In genomic region chr17:8326591-8327583, GRCh38 we compare ENCODE assay signal across 9 cellular contexts. TPM values are rescaled to one million over a fixed set of nuclear protein-coding genes. Genes with fewer than 3 reads are reported as not detected.
DNase-seq lines count a peak whose midpoint lies in the region; ATAC-seq, FAIRE-seq and TF ChIP-seq lines count a peak whose summit lies in the region.
"Had no signal": no experiment of that assay in that cellular context is flagged by ENCODE, and none has a peak within 500 bp of the region (broad histone marks: within the 10 kb centered on the region; RNA-seq: fewer than 3 reads in every experiment).

No MANE protein-coding gene starts in this region.

- peak; percentile 52 for DNase-seq in NCI-H69 (lab: John Stamatoyannopoulos, UW)
- no peak for DNase-seq in GM12878 (ENCODE audit: low read depth, low spot score)
- peak; percentile 83 for DNase-seq in islet precursor cell
- DNase-seq in stimulated activated CD4-positive, alpha-beta T cell treated with anti-CD3 and anti-CD28 coated beads, Interleukin-1b, Interleukin-23, amount 100 ng/mL, for 48 hours, result peak; percentile 11
- no peak for DNase-seq in occipital lobe (lab: John Stamatoyannopoulos, UW)
- no peak for DNase-seq in central memory CD4-positive, alpha-beta T cell
- DNase-seq in PC-9, result no peak

- H3K9me3 ChIP-seq in DOHH2 (ENCODE audit: control insufficient read depth, insufficient read depth, low read length) (no peaks in the 10 kb centered on the region), GM12878 (replicated peaks; ENCODE audit: control insufficient read depth, insufficient read depth, low read length) (no peaks in the 10 kb centered on the region), PC-9 (ENCODE audit: insufficient read depth, low read depth) (no peaks in the 10 kb centered on the region)

- POLR2A ChIA-PET in GM12878 (lab: Charles Lee), result interaction anchor here (0.6 kb wide), 1 partner anchor 278 kb away, joined by 7 read pairs; no protein-coding TSS in a partner anchor
- POLR2A ChIA-PET in PC-9 (lab: Charles Lee; ENCODE audit: unreplicated experiment), result interaction anchor here (0.6 kb wide), 1 partner anchor 193 kb away, joined by 3 read pairs; no protein-coding TSS in a partner anchor

- H3K36me3 ChIP-seq in DOHH2 (ENCODE audit: control insufficient read depth, low read length), result no peaks in the 10 kb centered on the region
- no peaks in the 10 kb centered on the region for H3K36me3 ChIP-seq in GM12878 (ENCODE audit: control insufficient read depth in 2 of 2, insufficient read depth in 2 of 2, low read length in 1 of 2)
- H3K36me3 ChIP-seq in PC-9 (ENCODE audit: low read depth), result no peaks in the 10 kb centered on the region

- H3K9me2 ChIP-seq in DOHH2 (replicated peaks; ENCODE audit: control insufficient read depth, low read length), result no peaks in the 10 kb centered on the region
- no peaks in the 10 kb centered on the region for H3K9me2 ChIP-seq in PC-9 (ENCODE audit: insufficient read depth)

- H3K4me3 ChIP-seq in DOHH2 (ENCODE audit: low read length) (peak overlapping the region; percentile 39; the same call in 1 of the 2 replicates), GM12878 (no peak overlapping the region), PC-9 (no peak overlapping the region)

- 19% methylated on average over 50 of the region's 66 CpGs for WGBS in GM12878 (ENCODE audit: insufficient coverage, insufficient replicate concordance, low lambda C conversion rate, missing lambda C conversion rate)

- TF ChIP-seq POLR2A in GM12878 (IDR thresholded peaks at IDR 0.05; ENCODE audit: low read depth, low read length), result no peak

- intact Hi-C loops in GM12878 (cut with micrococcal nuclease; ENCODE audit: unreplicated experiment), result no loop called here
- intact Hi-C loops in PC-9 (cut with micrococcal nuclease; ENCODE audit: unreplicated experiment), result no loop called here

- TF ChIP-seq RAD21 in GM12878 (IDR thresholded peaks at IDR 0.05; ENCODE audit: insufficient read depth, low read depth, low read length), result no peak

- TF ChIP-seq CTCF in DOHH2 (IDR thresholded peaks at IDR 0.05; ENCODE audit: low read depth, low read length, poor library complexity, severe bottlenecking) (no peak), GM12878 (IDR thresholded peaks at IDR 0.05 in 2 of 3, conservative IDR thresholded peaks at IDR 0.05 in 1 of 3; ENCODE audit: control insufficient read depth in 2 of 3, extremely low read depth in 1 of 3, insufficient read depth in 1 of 3, low read depth in 3 of 3, low read length in 3 of 3) (no peak), PC-9 (conservative IDR thresholded peaks at IDR 0.05) (no peak)

- in situ Hi-C loops in GM12878 (cut with MboI), result no loop called here

- CTCF ChIA-PET in GM12878 (lab: Yijun Ruan, JAX), result interaction anchor here (0.7 to 1.7 kb wide), 4 partner anchors 10 to 420 kb away, joined by 3 to 5 read pairs (median 4); no protein-coding TSS in a partner anchor
- CTCF ChIA-PET in PC-9 (lab: Charles Lee), result interaction anchor here (0.7 kb wide), 1 partner anchor 561 kb away, joined by 5 read pairs; no protein-coding TSS in a partner anchor

- no peak overlapping the region; the same call in 1 of the 2 replicates for H3K9ac ChIP-seq in GM12878 (ENCODE audit: control insufficient read depth, insufficient read depth, low read length)

- H3K27ac ChIP-seq in DOHH2 (ENCODE audit: low read depth, low read length) (no peak overlapping the region), GM12878 (ENCODE audit: control insufficient read depth, insufficient read depth) (no peak overlapping the region), PC-9 (no peak overlapping the region)

- peaks cover 21% of the 10 kb centered on the region for H3K27me3 ChIP-seq in DOHH2 (ENCODE audit: control insufficient read depth, low read length)
- H3K27me3 ChIP-seq in GM12878 (replicated peaks in 1 of 2; ENCODE audit: control insufficient read depth in 2 of 2, insufficient read depth in 2 of 2, low read length in 1 of 2), result peaks cover 2 to 10% of the 10 kb centered on the region in 2 experiments; a peak in 3 of 4 replicates
- H3K27me3 ChIP-seq in PC-9 (ENCODE audit: insufficient read depth, low read depth), result no peaks in the 10 kb centered on the region

- H3K4me2 ChIP-seq in DOHH2 (ENCODE audit: low read length), result peak overlapping the region; percentile 46
- H3K4me2 ChIP-seq in GM12878 (ENCODE audit: control insufficient read depth, insufficient read depth), result peak overlapping the region; percentile 71
- no peak overlapping the region for H3K4me2 ChIP-seq in PC-9

- H3K79me2 ChIP-seq in DOHH2 (ENCODE audit: control insufficient read depth, low read length) (no peaks in the 10 kb centered on the region), GM12878 (ENCODE audit: control insufficient read depth, insufficient read depth, low read length) (no peaks in the 10 kb centered on the region), PC-9 (ENCODE audit: low read depth) (no peaks in the 10 kb centered on the region)

- peak; percentile 38; the same call in 2 of the 3 replicates for ATAC-seq in GM12878

- no peak for TF ChIP-seq EP300 in GM12878 (IDR thresholded peaks at IDR 0.05; ENCODE audit: borderline replicate concordance in 1 of 2, control insufficient read depth in 1 of 2, low read depth in 2 of 2, low read length in 2 of 2)

- RAD21 ChIA-PET in GM12878 (lab: Charles Lee; ENCODE audit: unreplicated experiment), result no interaction called here

- peak overlapping the region; percentile 51 for H2AFZ ChIP-seq in GM12878 (ENCODE audit: control insufficient read depth, low read depth, low read length)
- H2AFZ ChIP-seq in PC-9, result no peak overlapping the region

- no peak for FAIRE-seq in GM12878 (lab: Jason Lieb, UNC)
- FAIRE-seq: islet of Langerhans had no signal

- SMC1A ChIA-PET in GM12878 (lab: Charles Lee; ENCODE audit: uncharacterized antibody, unreplicated experiment), result no interaction called here

- no peaks in the 10 kb centered on the region for H4K20me1 ChIP-seq in DOHH2 (ENCODE audit: control insufficient read depth, insufficient read depth, low read depth, low read length)
- H4K20me1 ChIP-seq in GM12878 (ENCODE audit: control insufficient read depth, insufficient read depth), result no peaks in the 10 kb centered on the region
- no peaks in the 10 kb centered on the region for H4K20me1 ChIP-seq in PC-9 (ENCODE audit: insufficient read depth)

- BruUV-seq in GM12878 (replicated peaks; lab: Mats Ljungman, UMichigan), result no TSS peak
- no TSS peak for BruUV-seq in PC-9 (replicated peaks; lab: Mats Ljungman, UMichigan)

- H3F3A ChIP-seq in DOHH2 (ENCODE audit: control insufficient read depth, insufficient read depth) (no peaks in the 10 kb centered on the region), PC-9 (ENCODE audit: insufficient read depth, low read depth) (no peaks in the 10 kb centered on the region)

- H3K4me1 ChIP-seq in DOHH2 (ENCODE audit: control insufficient read depth, low read length), result peaks cover 8% of the 10 kb centered on the region
- 0 out of 2 replicates have a peak, but pooled peaks cover 2% of the 10 kb centered on the region for H3K4me1 ChIP-seq in GM12878 (ENCODE audit: control insufficient read depth, insufficient read depth, low read length)
- no peaks in the 10 kb centered on the region for H3K4me1 ChIP-seq in PC-9 (replicated peaks; ENCODE audit: insufficient read depth)

RNA-seq across cellular contexts. Expression of gene ODF4, which starts 12.8 kb away (rescaled TPM):
- total RNA-seq in GM12878 (2013; cell fraction: nucleolus; rRNA removed), result not detected in 2 replicates
- not detected in 2 replicates for total RNA-seq in GM12878 (2014; rRNA removed)
- not detected in 2 replicates for total RNA-seq in GM12878 (2014; rRNA removed; fragmentation: Illumina TruSeq; extraction: Trizol)
- total RNA-seq in GM12878 (2021), result not detected in 2 replicates
- not detected for polyA plus RNA-seq in GM12878 (2011; ENCODE audit: low read depth)
- not detected in 2 replicates for polyA plus RNA-seq in GM12878 (2011; rRNA removed)
- not detected in 2 replicates for polyA plus RNA-seq in GM12878 (2011; cell fraction: cytosol; rRNA removed)
- not detected in 2 replicates for polyA plus RNA-seq in GM12878 (2011; cell fraction: nucleus; rRNA removed)
- not detected in 2 replicates for polyA plus RNA-seq in GM12878 (2012)
- polyA plus RNA-seq in GM12878 (2014; fragmentation: Illumina TruSeq; extraction: Trizol), result not detected in 2 replicates
- not detected for polyA plus RNA-seq in GM12878 (2014; fragmentation: Nextera tagmentation; extraction: Ambion mirVana)
- polyA plus RNA-seq in GM12878 (2014; rRNA removed), result not detected in 2 replicates
- polyA plus RNA-seq in GM12878 (2016; fragmentation: Nextera tagmentation; extraction: Ambion mirVana), result not detected
- not detected in 2 replicates for polyA minus RNA-seq in GM12878 (2011; rRNA and poly(A)+ RNA removed)
- polyA minus RNA-seq in GM12878 (2011; cell fraction: cytosol; rRNA and poly(A)+ RNA removed), result not detected in 2 replicates
- not detected in 2 replicates for polyA minus RNA-seq in GM12878 (2011; cell fraction: nucleus; rRNA and poly(A)+ RNA removed)
- total RNA-seq in occipital lobe, result not detected
- total RNA-seq in PC-9 (2021), result not detected in 2 replicates

RNA-seq across cellular contexts. Expression of gene ARHGEF15, which starts 16.8 kb away (rescaled TPM):
- not detected in 2 replicates for total RNA-seq in GM12878 (2013; cell fraction: nucleolus; rRNA removed)
- total RNA-seq in GM12878 (2014; rRNA removed), result not detected in 2 replicates
- total RNA-seq in GM12878 (2014; rRNA removed; fragmentation: Illumina TruSeq; extraction: Trizol), result not detected in 2 replicates
- total RNA-seq in GM12878 (2021), result not detected in 2 replicates
- not detected for polyA plus RNA-seq in GM12878 (2011; ENCODE audit: low read depth)
- not detected in 2 replicates for polyA plus RNA-seq in GM12878 (2011; rRNA removed)
- not detected in 2 replicates for polyA plus RNA-seq in GM12878 (2011; cell fraction: cytosol; rRNA removed)
- polyA plus RNA-seq in GM12878 (2011; cell fraction: nucleus; rRNA removed), result not detected in 2 replicates
- not detected in 2 replicates for polyA plus RNA-seq in GM12878 (2012)
- polyA plus RNA-seq in GM12878 (2014; fragmentation: Illumina TruSeq; extraction: Trizol), result not detected in 2 replicates
- polyA plus RNA-seq in GM12878 (2014; fragmentation: Nextera tagmentation; extraction: Ambion mirVana), result not detected
- not detected in 2 replicates for polyA plus RNA-seq in GM12878 (2014; rRNA removed)
- polyA plus RNA-seq in GM12878 (2016; fragmentation: Nextera tagmentation; extraction: Ambion mirVana), result not detected
- polyA minus RNA-seq in GM12878 (2011; rRNA and poly(A)+ RNA removed), result not detected in 2 replicates
- not detected in 2 replicates for polyA minus RNA-seq in GM12878 (2011; cell fraction: cytosol; rRNA and poly(A)+ RNA removed)
- not detected in 2 replicates for polyA minus RNA-seq in GM12878 (2011; cell fraction: nucleus; rRNA and poly(A)+ RNA removed)
- total RNA-seq in occipital lobe, result 0.47 TPM
- total RNA-seq in PC-9 (2021), result not detected in 2 replicates

RNA-seq across cellular contexts. Expression of gene SLC25A35, which starts 31.7 kb away (rescaled TPM):
- 5.0 and 6.5 TPM in 2 replicates for total RNA-seq in GM12878 (2013; cell fraction: nucleolus; rRNA removed)
- total RNA-seq in GM12878 (2014; rRNA removed) (1.6 and 1.7 TPM in 2 replicates), GM12878 (2014; rRNA removed; fragmentation: Illumina TruSeq; extraction: Trizol) (1.1 and 1.5 TPM in 2 replicates), GM12878 (2021) (3.4 and 4.7 TPM in 2 replicates), occipital lobe (0.31 TPM), PC-9 (2021) (7.3 and 7.6 TPM in 2 replicates)
- polyA plus RNA-seq in GM12878 (2011; ENCODE audit: low read depth), result 1.7 TPM
- polyA plus RNA-seq in GM12878 (2011; rRNA removed) (0.91 and 2.0 TPM in 2 replicates), GM12878 (2014; fragmentation: Illumina TruSeq; extraction: Trizol) (2.6 and 3.2 TPM in 2 replicates), GM12878 (2014; fragmentation: Nextera tagmentation; extraction: Ambion mirVana) (1 to 10 TPM; 1.2 to 2.3 TPM), GM12878 (2014; rRNA removed) (4.2 and 4.6 TPM in 2 replicates), GM12878 (2016; fragmentation: Nextera tagmentation; extraction: Ambion mirVana) (1 to 10 TPM; 1.8 to 2.2 TPM)
- 2.4 and 2.8 TPM in 2 replicates for polyA plus RNA-seq in GM12878 (2011; cell fraction: cytosol; rRNA removed)
- 12.6 and 18.6 TPM in 2 replicates for polyA plus RNA-seq in GM12878 (2011; cell fraction: nucleus; rRNA removed)
- 2.8 and 3.0 TPM in 2 replicates for polyA plus RNA-seq in GM12878 (2012)
- polyA minus RNA-seq in GM12878 (2011; rRNA and poly(A)+ RNA removed), result 2.0 and 2.2 TPM in 2 replicates
- polyA minus RNA-seq in GM12878 (2011; cell fraction: cytosol; rRNA and poly(A)+ RNA removed), result 0.53 and 1.1 TPM in 2 replicates
- polyA minus RNA-seq in GM12878 (2011; cell fraction: nucleus; rRNA and poly(A)+ RNA removed), result 2.8 and 6.6 TPM in 2 replicates

RNA-seq across cellular contexts. Expression of gene RANGRF, which starts 38.4 kb away (rescaled TPM):
- total RNA-seq in GM12878 (2013; cell fraction: nucleolus; rRNA removed), result 3.2 and 3.6 TPM in 2 replicates
- total RNA-seq in GM12878 (2014; rRNA removed) (48.8 and 52.3 TPM in 2 replicates), GM12878 (2014; rRNA removed; fragmentation: Illumina TruSeq; extraction: Trizol) (26.9 and 30.1 TPM in 2 replicates), GM12878 (2021) (41.9 and 48.9 TPM in 2 replicates), occipital lobe (3.7 TPM), PC-9 (2021) (35.0 and 45.5 TPM in 2 replicates)
- 24.4 TPM for polyA plus RNA-seq in GM12878 (2011; ENCODE audit: low read depth)
- polyA plus RNA-seq in GM12878 (2011; rRNA removed) (37.0 and 63.3 TPM in 2 replicates), GM12878 (2014; fragmentation: Illumina TruSeq; extraction: Trizol) (31.3 and 47.5 TPM in 2 replicates), GM12878 (2014; fragmentation: Nextera tagmentation; extraction: Ambion mirVana) (100 to 1,000 TPM; 123 to 181 TPM), GM12878 (2014; rRNA removed) (59.5 and 67.1 TPM in 2 replicates), GM12878 (2016; fragmentation: Nextera tagmentation; extraction: Ambion mirVana) (10 to 100 TPM; 87.2 to 91.4 TPM)
- 88.3 and 119 TPM in 2 replicates for polyA plus RNA-seq in GM12878 (2011; cell fraction: cytosol; rRNA removed)
- 84.7 and 108 TPM in 2 replicates for polyA plus RNA-seq in GM12878 (2011; cell fraction: nucleus; rRNA removed)
- 33.7 and 42.9 TPM in 2 replicates for polyA plus RNA-seq in GM12878 (2012)
- 23.9 and 48.8 TPM in 2 replicates for polyA minus RNA-seq in GM12878 (2011; rRNA and poly(A)+ RNA removed)
- polyA minus RNA-seq in GM12878 (2011; cell fraction: cytosol; rRNA and poly(A)+ RNA removed), result 24.4 and 24.7 TPM in 2 replicates
- 10.2 and 14.9 TPM in 2 replicates for polyA minus RNA-seq in GM12878 (2011; cell fraction: nucleus; rRNA and poly(A)+ RNA removed)

Comparison
In these comparisons a context has a peak if more than half of its experiments do, and no peak if none do; other contexts are left out.
1. DNase-seq: peak in NCI-H69 (single experiment), islet precursor cell (single experiment) and stimulated activated CD4-positive, alpha-beta T cell treated with anti-CD3 and anti-CD28 coated beads, Interleukin-1b, Interleukin-23, amount 100 ng/mL, for 48 hours (single experiment); none in GM12878 (single experiment), occipital lobe (single experiment), central memory CD4-positive, alpha-beta T cell (single experiment) and PC-9 (0 of 2).